Comparison of ENCODE assay signal across 7 cellular contexts in the genomic region with DNA sequence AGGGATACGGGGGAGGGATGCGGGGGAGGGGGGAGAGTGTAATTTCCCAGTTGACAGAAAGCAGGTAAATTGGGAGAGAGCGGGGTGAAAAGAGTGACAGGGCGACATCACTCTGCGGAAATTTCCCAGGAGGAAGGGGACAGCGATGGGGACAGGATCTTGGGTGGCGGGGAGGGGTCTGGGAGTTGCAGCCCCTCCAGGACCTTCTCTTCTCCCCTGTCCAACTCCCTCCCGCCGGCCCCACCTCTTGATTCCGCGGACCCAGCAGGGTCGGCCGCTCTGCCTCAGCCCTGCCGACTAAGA.
DNase-seq lines count a peak whose midpoint lies in the region; ATAC-seq and TF ChIP-seq lines count a peak whose summit lies in the region.

No MANE protein-coding gene starts in this region.

- CTCF ChIA-PET in activated CD8-positive, alpha-beta T cell treated with anti-CD3 and anti-CD28 coated beads, Interleukin-2, amount 10 ng/mL, durations not matched to agents 7 days and 5 days (lab: Charles Lee), result interaction anchor here (1.7 kb wide), 1 partner anchor 351 kb away, joined by 3 read pairs; no protein-coding TSS in a partner anchor

- POLR2A ChIA-PET in activated CD8-positive, alpha-beta T cell treated with anti-CD3 and anti-CD28 coated beads, Interleukin-2, amount 10 ng/mL, durations not matched to agents 7 days and 5 days (lab: Charles Lee), result interaction anchor here (0.6 kb wide), 1 partner anchor 36 kb away, joined by 6 read pairs; no protein-coding TSS in a partner anchor

- H3K4me3 ChIP-seq in HFF-Myc (replicated peaks; ENCODE audit: low read depth, low read length) (peak overlapping the region; percentile 62), iPS-18c (ENCODE audit: insufficient read depth, low read depth, low read length) (peak overlapping the region; percentile 69)

- no peaks in the 10 kb centered on the region for H3K27me3 Mint-ChIP-seq in activated CD8-positive, alpha-beta T cell treated with anti-CD3 and anti-CD28 coated beads, Interleukin-2, amount 10 ng/mL, durations not matched to agents 7 days and 5 days (ENCODE audit: low read depth)
- no peaks in the 10 kb centered on the region for H3K27me3 Mint-ChIP-seq in stimulated activated naive B cell treated with anti-CD40 and anti-IgM and Interleukin-4, amounts not matched to agents 10 μg/mL and 1 μg/mL and 100 μg/mL, for 72 hours
- H3K27me3 Mint-ChIP-seq in glutamatergic neuron (ENCODE audit: unreplicated experiment), result peaks cover 15% of the 10 kb centered on the region

- peaks cover 15% of the 10 kb centered on the region for H3K36me3 Mint-ChIP-seq in activated CD8-positive, alpha-beta T cell treated with anti-CD3 and anti-CD28 coated beads, Interleukin-2, amount 10 ng/mL, durations not matched to agents 7 days and 5 days (ENCODE audit: low read depth)
- H3K36me3 Mint-ChIP-seq in stimulated activated naive B cell treated with anti-CD40 and anti-IgM and Interleukin-4, amounts not matched to agents 10 μg/mL and 1 μg/mL and 100 μg/mL, for 72 hours, result peaks cover 0 to 1% of the 10 kb centered on the region in 2 donors
- no peaks in the 10 kb centered on the region for H3K36me3 Mint-ChIP-seq in glutamatergic neuron (ENCODE audit: unreplicated experiment)

- no peaks in the 10 kb centered on the region for H3K9me3 ChIP-seq in iPS-18c (ENCODE audit: control insufficient read depth, insufficient read depth, low read length)

- peak overlapping the region; percentile 81 for H3K4me3 Mint-ChIP-seq in activated CD8-positive, alpha-beta T cell treated with anti-CD3 and anti-CD28 coated beads, Interleukin-2, amount 10 ng/mL, durations not matched to agents 7 days and 5 days
- H3K4me3 Mint-ChIP-seq in stimulated activated naive B cell treated with anti-CD40 and anti-IgM and Interleukin-4, amounts not matched to agents 10 μg/mL and 1 μg/mL and 100 μg/mL, for 72 hours, result peak overlapping the region; percentile 72 to 97
- H3K4me3 Mint-ChIP-seq in glutamatergic neuron (ENCODE audit: unreplicated experiment), result no peak overlapping the region

- DNase-seq in HFF-Myc (ENCODE audit: extremely low read depth, low read depth) (no peak), SKM-1 treated with dmso at 0.1 percent for 144 hours (lab: John Stamatoyannopoulos, UW; ENCODE audit: unreplicated experiment) (no peak), glutamatergic neuron (no peak)
- DNase-seq in activated CD8-positive, alpha-beta T cell treated with anti-CD3 and anti-CD28 coated beads, Interleukin-2, amount 10 ng/mL, durations not matched to agents 7 days and 5 days, result no peak
- no peak for DNase-seq in stimulated activated naive B cell treated with anti-CD40 and anti-IgM and Interleukin-4, amounts not matched to agents 10 μg/mL and 1 μg/mL and 100 μg/mL, for 72 hours
- no peak for DNase-seq in stimulated activated CD8-positive, alpha-beta memory T cell treated with anti-CD3 and anti-CD28 coated beads, Interleukin-4, amount 100 ng/mL, for 48 hours

- peaks cover 37% of the 10 kb centered on the region for H3K4me1 Mint-ChIP-seq in activated CD8-positive, alpha-beta T cell treated with anti-CD3 and anti-CD28 coated beads, Interleukin-2, amount 10 ng/mL, durations not matched to agents 7 days and 5 days (ENCODE audit: low read depth)
- H3K4me1 Mint-ChIP-seq in stimulated activated naive B cell treated with anti-CD40 and anti-IgM and Interleukin-4, amounts not matched to agents 10 μg/mL and 1 μg/mL and 100 μg/mL, for 72 hours, result peaks cover 24 to 35% of the 10 kb centered on the region in 2 donors
- H3K4me1 Mint-ChIP-seq in glutamatergic neuron (ENCODE audit: low read depth, unreplicated experiment), result peaks cover 5% of the 10 kb centered on the region

- ATAC-seq in activated CD8-positive, alpha-beta T cell treated with anti-CD3 and anti-CD28 coated beads, Interleukin-2, amount 10 ng/mL, durations not matched to agents 7 days and 5 days, result no peak
- ATAC-seq in stimulated activated naive B cell treated with anti-CD40 and anti-IgM and Interleukin-4, amounts not matched to agents 10 μg/mL and 1 μg/mL and 100 μg/mL, for 72 hours (replicated peaks), result no peak

- H3K27ac Mint-ChIP-seq in activated CD8-positive, alpha-beta T cell treated with anti-CD3 and anti-CD28 coated beads, Interleukin-2, amount 10 ng/mL, durations not matched to agents 7 days and 5 days, result peak overlapping the region; percentile 59
- no peak overlapping the region for H3K27ac Mint-ChIP-seq in stimulated activated naive B cell treated with anti-CD40 and anti-IgM and Interleukin-4, amounts not matched to agents 10 μg/mL and 1 μg/mL and 100 μg/mL, for 72 hours
- no peak overlapping the region for H3K27ac Mint-ChIP-seq in glutamatergic neuron (ENCODE audit: unreplicated experiment)

- TF ChIP-seq CTCF in HFF-Myc (IDR thresholded peaks at IDR 0.05; ENCODE audit: low read depth, low read length, missing control alignments), result no peak
- no peak for TF ChIP-seq CTCF in glutamatergic neuron (IDR thresholded peaks at IDR 0.05; ENCODE audit: partially characterized antibody, unreplicated experiment)

- H3K9me3 Mint-ChIP-seq in activated CD8-positive, alpha-beta T cell treated with anti-CD3 and anti-CD28 coated beads, Interleukin-2, amount 10 ng/mL, durations not matched to agents 7 days and 5 days (ENCODE audit: insufficient read depth), result no peaks in the 10 kb centered on the region
- no peaks in the 10 kb centered on the region for H3K9me3 Mint-ChIP-seq in stimulated activated naive B cell treated with anti-CD40 and anti-IgM and Interleukin-4, amounts not matched to agents 10 μg/mL and 1 μg/mL and 100 μg/mL, for 72 hours
- H3K9me3 Mint-ChIP-seq in glutamatergic neuron (ENCODE audit: unreplicated experiment), result peaks cover 7% of the 10 kb centered on the region
